12 cellular contexts compared by ENCODE assay signal in genomic region chr10:110571093-110571743, GRCh38.
"Had no signal": no experiment of that assay in that cellular context is flagged by ENCODE, and none has a peak within 500 bp of the region (broad histone marks: within the 10 kb centered on the region; RNA-seq: fewer than 3 reads in every experiment).

No MANE protein-coding gene starts in this region.

- ATAC-seq: activated CD4-positive, CD25-positive, alpha-beta regulatory T cell treated with anti-CD3 and anti-CD28 coated beads, Interleukin-2, amount 50 U/mL, for 24 hours; activated T-cell treated with anti-CD3 and anti-CD28 coated beads, Interleukin-2, amount 50 U/mL, for 72 hours; foreskin keratinocyte; left lobe of liver; natural killer cell treated with Interleukin-12 subunit alpha and Interleukin-12 subunit beta and Interleukin-15 and Interleukin-18, amount 100 ng/mL, for 72 hours; T-helper 17 cell had no signal

- H3K4me3 Mint-ChIP-seq: natural killer cell treated with Interleukin-12 subunit alpha and Interleukin-12 subunit beta and Interleukin-15 and Interleukin-18, amount 100 ng/mL, for 72 hours; T-helper 17 cell; type B pancreatic cell had no signal

- H3K27ac ChIP-seq: ascending aorta, foreskin keratinocyte had no signal

- H3K27ac Mint-ChIP-seq: T-helper 17 cell, type B pancreatic cell had no signal

- DNase-seq: activated CD4-positive, alpha-beta T cell treated with anti-CD3 and anti-CD28 coated beads, Interleukin-2, amount 50 U/mL, for 4 hours; activated T-cell treated with anti-CD3 and anti-CD28 coated beads, Interleukin-2, amount 50 U/mL, for 72 hours; foreskin keratinocyte; mammary epithelial cell; stimulated activated CD4-positive, alpha-beta T cell treated with anti-CD3 and anti-CD28 coated beads, Interleukin-12 subunit alpha, Interleukin-12 subunit beta, amount 100 ng/mL, for 4 hours; stimulated activated naive CD4-positive, alpha-beta T cell treated with Interleukin-2 at 50 U/mL for 16 hours; T-helper 17 cell had no signal

- H3K9me3 Mint-ChIP-seq: activated T-cell treated with anti-CD3 and anti-CD28 coated beads, Interleukin-2, amount 50 U/mL, for 72 hours; natural killer cell treated with Interleukin-12 subunit alpha and Interleukin-12 subunit beta and Interleukin-15 and Interleukin-18, amount 100 ng/mL, for 72 hours; type B pancreatic cell had no signal

- H3K27me3 Mint-ChIP-seq: natural killer cell treated with Interleukin-12 subunit alpha and Interleukin-12 subunit beta and Interleukin-15 and Interleukin-18, amount 100 ng/mL, for 72 hours; T-helper 17 cell; type B pancreatic cell had no signal

- H3K9me3 ChIP-seq: ascending aorta had no signal

- H3K27me3 ChIP-seq: ascending aorta, foreskin keratinocyte had no signal

- H3K4me3 ChIP-seq: ascending aorta had no signal
